14 cellular contexts compared by ENCODE assay signal in genomic region chr4:89492476-89493110, GRCh38.
DNase-seq lines count a peak whose midpoint lies in the region; ATAC-seq and TF ChIP-seq lines count a peak whose summit lies in the region.
"Had no signal": no experiment of that assay in that cellular context is flagged by ENCODE, and none has a peak within 500 bp of the region (broad histone marks: within the 10 kb centered on the region; RNA-seq: fewer than 3 reads in every experiment).

No MANE protein-coding gene starts in this region.

- CTCF ChIA-PET in MCF 10A (lab: Yijun Ruan, JAX): interaction anchor here (0.9 kb wide), 1 partner anchor 58 kb away, joined by 5 read pairs; no protein-coding TSS in a partner anchor

- no peaks in the 10 kb centered on the region for H3K27me3 ChIP-seq in breast epithelium

- no peak overlapping the region for H3K27ac ChIP-seq in breast epithelium
- H3K27ac ChIP-seq: KMS-11 had no signal

- no TSS peak for BruUV-seq in MCF 10A (replicated peaks; lab: Mats Ljungman, UMichigan)

- DNase-seq in MCF 10A (ENCODE audit: unreplicated experiment) (peak; percentile 86), breast epithelium (ENCODE audit: low spot score in 2 of 2) (no peak), astrocyte of the spinal cord (ENCODE audit: low read depth, low spot score) (peak; percentile 84), glomerular endothelial cell (ENCODE audit: extremely low read depth, low read depth, low spot score) (peak; percentile 80), Right ventricle myocardium inferior (ENCODE audit: missing footprints) (no peak), D341Med (ENCODE audit: low spot score) (no peak)
- no peak for DNase-seq in activated T-helper 2 cell treated with anti-CD3 and anti-CD28 coated beads, Interferon-gamma antibody, Interleukin-2, Interleukin-4, amounts not matched to agents 10 μg/mL and 5 μg/mL and 100 μg/mL, durations not matched to agents 14 hours and 24 hours and 36 hours (ENCODE audit: low spot score)
- DNase-seq: 8988T; activated CD4-positive, alpha-beta T cell treated with anti-CD3 and anti-CD28 coated beads for 4 hours; activated naive CD4-positive, alpha-beta T cell treated with anti-CD3 and anti-CD28 coated beads, Interleukin-2, amount 50 U/mL, for 16 hours; immature natural killer cell had no signal

- peak overlapping the region; percentile 52 for H3K4me3 Mint-ChIP-seq in MCF 10A (ENCODE audit: unreplicated experiment)
- H3K4me3 Mint-ChIP-seq in activated T-helper 2 cell treated with anti-CD3 and anti-CD28 coated beads, Interferon-gamma antibody, Interleukin-2, Interleukin-4, amounts not matched to agents 10 μg/mL and 5 μg/mL and 100 μg/mL, durations not matched to agents 14 hours and 24 hours and 36 hours (ENCODE audit: low read depth): no peak overlapping the region
- H3K4me3 Mint-ChIP-seq: immature natural killer cell; natural killer cell treated with Interleukin-12 subunit alpha and Interleukin-12 subunit beta and Interleukin-15 and Interleukin-18, amount 100 ng/mL, for 72 hours had no signal

- H3K9me3 ChIP-seq in breast epithelium: no peaks in the 10 kb centered on the region

- ATAC-seq in Right ventricle myocardium inferior (no peak), GM19324 (IDR thresholded peaks at IDR 0.05; ENCODE audit: low FRiP score, unreplicated experiment) (no peak)
- ATAC-seq: natural killer cell treated with Interleukin-12 subunit alpha and Interleukin-12 subunit beta and Interleukin-15 and Interleukin-18, amount 100 ng/mL, for 72 hours had no signal

- no peak overlapping the region for H3K4me3 ChIP-seq in breast epithelium
- H3K4me3 ChIP-seq in astrocyte of the spinal cord (ENCODE audit: low read depth, low read length): no peak overlapping the region

- H3K9me3 Mint-ChIP-seq in MCF 10A (ENCODE audit: unreplicated experiment): no peaks in the 10 kb centered on the region
- no peaks in the 10 kb centered on the region for H3K9me3 Mint-ChIP-seq in activated T-helper 2 cell treated with anti-CD3 and anti-CD28 coated beads, Interferon-gamma antibody, Interleukin-2, Interleukin-4, amounts not matched to agents 10 μg/mL and 5 μg/mL and 100 μg/mL, durations not matched to agents 14 hours and 24 hours and 36 hours
- H3K9me3 Mint-ChIP-seq: natural killer cell treated with Interleukin-12 subunit alpha and Interleukin-12 subunit beta and Interleukin-15 and Interleukin-18, amount 100 ng/mL, for 72 hours had no signal

- TF ChIP-seq POLR2A in breast epithelium (IDR thresholded peaks at IDR 0.05): no peak

- H3K4me1 Mint-ChIP-seq in MCF 10A (ENCODE audit: insufficient read depth, unreplicated experiment): peaks cover 18% of the 10 kb centered on the region
- no peaks in the 10 kb centered on the region for H3K4me1 Mint-ChIP-seq in activated T-helper 2 cell treated with anti-CD3 and anti-CD28 coated beads, Interferon-gamma antibody, Interleukin-2, Interleukin-4, amounts not matched to agents 10 μg/mL and 5 μg/mL and 100 μg/mL, durations not matched to agents 14 hours and 24 hours and 36 hours (ENCODE audit: low read depth)

- peak overlapping the region; percentile 55 for H3K27ac Mint-ChIP-seq in MCF 10A (ENCODE audit: low read depth, unreplicated experiment)
- no peak overlapping the region for H3K27ac Mint-ChIP-seq in activated T-helper 2 cell treated with anti-CD3 and anti-CD28 coated beads, Interferon-gamma antibody, Interleukin-2, Interleukin-4, amounts not matched to agents 10 μg/mL and 5 μg/mL and 100 μg/mL, durations not matched to agents 14 hours and 24 hours and 36 hours
- H3K27ac Mint-ChIP-seq: natural killer cell treated with Interleukin-12 subunit alpha and Interleukin-12 subunit beta and Interleukin-15 and Interleukin-18, amount 100 ng/mL, for 72 hours had no signal

- TF ChIP-seq CTCF in MCF 10A (IDR thresholded peaks at IDR 0.05; ENCODE audit: unreplicated experiment): no peak
- TF ChIP-seq CTCF in breast epithelium (IDR thresholded peaks at IDR 0.05): no peak
- TF ChIP-seq CTCF in astrocyte of the spinal cord (IDR thresholded peaks at IDR 0.05; ENCODE audit: low read depth, low read length): no peak

- in situ Hi-C loops in astrocyte of the spinal cord (cut with HindIII; ENCODE audit: low sequenced_read_pairs): no loop called here

- no peaks in the 10 kb centered on the region for H3K36me3 Mint-ChIP-seq in MCF 10A (ENCODE audit: insufficient read depth, unreplicated experiment)
- H3K36me3 Mint-ChIP-seq in activated T-helper 2 cell treated with anti-CD3 and anti-CD28 coated beads, Interferon-gamma antibody, Interleukin-2, Interleukin-4, amounts not matched to agents 10 μg/mL and 5 μg/mL and 100 μg/mL, durations not matched to agents 14 hours and 24 hours and 36 hours (ENCODE audit: low read depth): no peaks in the 10 kb centered on the region
- H3K36me3 Mint-ChIP-seq: natural killer cell treated with Interleukin-12 subunit alpha and Interleukin-12 subunit beta and Interleukin-15 and Interleukin-18, amount 100 ng/mL, for 72 hours had no signal

- H3K4me1 ChIP-seq in breast epithelium: peaks cover 0 to 5% of the 10 kb centered on the region in 2 donors

- H3K36me3 ChIP-seq in breast epithelium: no peaks in the 10 kb centered on the region

- no peaks in the 10 kb centered on the region for H3K27me3 Mint-ChIP-seq in MCF 10A (ENCODE audit: insufficient read depth, unreplicated experiment)
- no peaks in the 10 kb centered on the region for H3K27me3 Mint-ChIP-seq in activated T-helper 2 cell treated with anti-CD3 and anti-CD28 coated beads, Interferon-gamma antibody, Interleukin-2, Interleukin-4, amounts not matched to agents 10 μg/mL and 5 μg/mL and 100 μg/mL, durations not matched to agents 14 hours and 24 hours and 36 hours (ENCODE audit: low read depth)
- H3K27me3 Mint-ChIP-seq: natural killer cell treated with Interleukin-12 subunit alpha and Interleukin-12 subunit beta and Interleukin-15 and Interleukin-18, amount 100 ng/mL, for 72 hours had no signal

- POLR2A ChIA-PET in MCF 10A (lab: Yijun Ruan, JAX): interaction anchor here (0.7 to 3.0 kb wide), 5 partner anchors 14 to 284 kb away, joined by 3 to 11 read pairs (median 3); no protein-coding TSS in a partner anchor

- intact Hi-C loops in MCF 10A (cut with micrococcal nuclease) (no loop called here), breast epithelium (cut with DNase I; ENCODE audit: low total_unique reads) (no loop called here), Right ventricle myocardium inferior (cut with DNase I) (no loop called here)
- intact Hi-C loops in activated T-helper 2 cell treated with anti-CD3 and anti-CD28 coated beads, Interferon-gamma antibody, Interleukin-2, Interleukin-4, amounts not matched to agents 10 μg/mL and 5 μg/mL and 100 μg/mL, durations not matched to agents 14 hours and 24 hours and 36 hours (cut with micrococcal nuclease): no loop called here

Comparison
In these comparisons a context has a peak if more than half of its experiments do, and no peak if none do; other contexts are left out.
1. DNase-seq: peak in MCF 10A (single experiment), astrocyte of the spinal cord (single experiment) and glomerular endothelial cell (single experiment); none in breast epithelium (0 of 2), Right ventricle myocardium inferior (single experiment), D341Med (single experiment) and activated T-helper 2 cell treated with anti-CD3 and anti-CD28 coated beads, Interferon-gamma antibody, Interleukin-2, Interleukin-4, amounts not matched to agents 10 μg/mL and 5 μg/mL and 100 μg/mL, durations not matched to agents 14 hours and 24 hours and 36 hours (single experiment).